In the genomic region with DNA sequence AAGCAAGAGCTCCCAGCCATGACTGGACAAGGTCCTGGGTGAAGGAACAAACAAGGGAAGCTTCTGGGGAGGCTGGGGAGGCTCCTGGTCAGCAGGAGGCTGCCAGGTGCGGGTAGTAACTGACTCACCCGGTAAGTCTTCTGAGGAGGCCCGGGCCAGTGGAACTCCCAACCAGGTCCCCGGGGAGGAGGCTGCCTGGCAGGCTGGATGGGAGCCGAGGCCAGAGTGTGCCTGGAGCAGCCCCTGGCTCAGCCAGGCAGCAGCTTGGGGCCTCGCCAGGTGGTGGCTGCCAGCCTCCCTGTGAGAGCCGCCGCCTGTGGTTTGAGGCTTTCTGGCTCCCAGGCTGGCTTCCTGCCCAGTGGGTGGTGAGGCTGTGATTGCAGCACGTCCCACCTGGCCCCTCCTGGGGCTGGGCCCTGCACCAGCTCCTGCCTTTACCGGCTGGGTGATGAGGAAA, we compare ENCODE assay signal across 8 cellular contexts. TPM values are rescaled to one million over a fixed set of nuclear protein-coding genes. Genes with fewer than 3 reads are reported as not detected.
A peak's percentile ranks its signal among the peaks of the same experiment; 100 is the strongest.
DNase-seq lines count a peak whose midpoint lies in the region; ATAC-seq and TF ChIP-seq lines count a peak whose summit lies in the region.

No MANE protein-coding gene starts in this region.

- peak; percentile 83 for ATAC-seq in RWPE2 (ENCODE audit: low read depth)

- H3K27me3 ChIP-seq in RWPE2 (ENCODE audit: insufficient read depth, poor library complexity, severe bottlenecking), result no peaks in the 10 kb centered on the region

- no peaks in the 10 kb centered on the region for H3K9me3 ChIP-seq in RWPE2 (ENCODE audit: severe bottlenecking)

- H3K27ac ChIP-seq in RWPE2 (ENCODE audit: poor library complexity, severe bottlenecking), result peak overlapping the region; percentile 14

- no peak for TF ChIP-seq CTCF in RWPE2 (IDR thresholded peaks at IDR 0.05; ENCODE audit: poor library complexity, severe bottlenecking)

- TF ChIP-seq POLR2A in erythroblast (IDR thresholded peaks at IDR 0.05; ENCODE audit: low read length), result no peak

- DNase-seq in HS-27A (ENCODE audit: low read depth), result peak; percentile 78
- peak; percentile 90 for DNase-seq in RWPE2 (ENCODE audit: low spot score)
- DNase-seq in brain pericyte (ENCODE audit: low read depth, low spot score), result peak; percentile 46
- peak; percentile 32 for DNase-seq in midbrain (lab: John Stamatoyannopoulos, UW)
- peak; percentile 84 for DNase-seq in ureter (ENCODE audit: low spot score)
- DNase-seq in erythroblast (lab: John Stamatoyannopoulos, UW), result no peak
- DNase-seq in NK-92 treated with Interleukin-12 subunit alpha and Interleukin-12 subunit beta, amount 100 ng/mL, for 24 hours (lab: John Stamatoyannopoulos, UW), result no peak
- DNase-seq in NOMO-1 treated with DMSO at 0.1 percent for 48 hours (lab: John Stamatoyannopoulos, UW; ENCODE audit: unreplicated experiment), result no peak

- H3K4me3 ChIP-seq in RWPE2 (ENCODE audit: severe bottlenecking), result no peak overlapping the region

- H3K36me3 ChIP-seq in RWPE2 (ENCODE audit: low read depth), result no peaks in the 10 kb centered on the region

- peaks cover 11% of the 10 kb centered on the region for H3K4me1 ChIP-seq in RWPE2 (ENCODE audit: insufficient read depth, poor library complexity, severe bottlenecking)

RNA-seq across cellular contexts. Expression of a gene that starts 46.2 kb away (rescaled TPM):
- 61.1 TPM for total RNA-seq in ureter

Comparison
In these comparisons a context has a peak if more than half of its experiments do, and no peak if none do; other contexts are left out.
1. DNase-seq: peak in HS-27A (single experiment), RWPE2 (single experiment), brain pericyte (single experiment), midbrain (single experiment) and ureter (single experiment); none in erythroblast (0 of 2), NK-92 treated with Interleukin-12 subunit alpha and Interleukin-12 subunit beta, amount 100 ng/mL, for 24 hours (single experiment) and NOMO-1 treated with DMSO at 0.1 percent for 48 hours (single experiment).